Comparison of ENCODE assay signal across 10 cellular contexts in the genomic region with DNA sequence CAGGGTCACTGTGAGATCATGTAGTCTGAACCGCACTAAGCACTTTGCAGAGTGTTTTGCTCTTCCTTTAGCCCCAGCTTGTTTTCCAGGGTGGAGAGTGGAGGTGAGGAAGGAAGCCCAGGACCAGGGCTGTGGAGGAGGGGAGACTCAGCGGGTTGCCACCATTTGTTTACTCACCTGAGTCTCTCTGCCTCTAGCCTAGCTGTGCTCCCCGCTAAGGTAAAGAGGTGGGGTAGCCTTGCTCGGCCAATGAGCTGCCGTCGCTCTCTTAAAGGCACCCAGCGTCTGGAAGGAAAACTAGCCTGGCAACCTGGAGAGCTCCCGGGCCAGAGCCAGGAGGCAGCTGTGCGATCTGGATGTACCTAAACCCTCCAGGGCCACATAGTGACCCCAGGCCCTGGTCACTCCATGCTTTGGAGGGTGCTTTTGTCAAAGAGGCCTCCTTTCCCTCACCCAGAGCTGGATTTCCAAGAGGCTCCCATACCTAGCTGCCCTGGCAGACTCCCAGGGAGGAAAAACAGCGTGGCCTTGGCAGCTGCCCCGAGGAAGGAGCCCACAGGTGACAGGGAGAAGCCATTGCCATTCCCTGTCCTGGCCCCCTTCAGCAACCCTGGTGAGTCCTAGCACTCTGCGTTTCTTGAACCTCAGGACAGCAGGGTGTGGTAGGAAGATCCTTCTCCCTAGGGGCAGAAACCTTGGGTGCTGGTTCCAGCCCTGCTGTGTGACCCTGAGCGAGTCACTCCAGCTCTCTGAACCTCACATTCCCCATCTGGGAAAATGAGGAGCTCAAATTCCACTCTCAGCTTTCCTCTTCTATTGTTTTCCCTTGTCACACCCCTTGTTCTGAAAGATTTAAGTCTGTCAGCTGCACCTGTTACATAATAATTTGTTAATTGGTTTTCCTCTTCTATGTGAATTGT. TPM values are rescaled to one million over a fixed set of nuclear protein-coding genes. Genes with fewer than 3 reads are reported as not detected.
DNase-seq lines count a peak whose midpoint lies in the region; ATAC-seq lines count a peak whose summit lies in the region.
"Had no signal": no experiment of that assay in that cellular context is flagged by ENCODE, and none has a peak within 500 bp of the region (broad histone marks: within the 10 kb centered on the region; RNA-seq: fewer than 3 reads in every experiment).

No MANE protein-coding gene starts in this region.

- DNase-seq in DMS79 treated with DMSO at 0.1 percent for 48 hours (lab: John Stamatoyannopoulos, UW) = peak; percentile 37
- DNase-seq in NCI-H2029 (lab: John Stamatoyannopoulos, UW) = peak; percentile 69
- peak; percentile 16 for DNase-seq in cortex of kidney (lab: John Stamatoyannopoulos, UW)
- DNase-seq in mucosa of gallbladder (ENCODE audit: low spot score) = peak; percentile 75
- DNase-seq: activated T-cell treated with anti-CD3 and anti-CD28 coated beads, Interleukin-2, amount 50 U/mL, for 1 hour; DMS 273 treated with DMSO at 0.1 percent for 48 hours had no signal

- ATAC-seq in GM19351 (IDR thresholded peaks at IDR 0.05; ENCODE audit: unreplicated experiment) (no peak), HG03196 (IDR thresholded peaks at IDR 0.05; ENCODE audit: unreplicated experiment) (no peak), HG02870 (IDR thresholded peaks at IDR 0.05; ENCODE audit: unreplicated experiment) (no peak), HG02759 (IDR thresholded peaks at IDR 0.05; ENCODE audit: unreplicated experiment) (no peak)

RNA-seq across cellular contexts. Expression of a gene that starts 42.4 kb away (rescaled TPM):
- total RNA-seq in mucosa of gallbladder = 190 TPM

Comparison
In these comparisons a context has a peak if more than half of its experiments do, and no peak if none do; other contexts are left out.
1. DNase-seq: peak in every context shown above with its lines; median percentile 75 in mucosa of gallbladder; 69 in NCI-H2029; 37 in DMS79 treated with DMSO at 0.1 percent for 48 hours; 16 in cortex of kidney.